Comparison of ENCODE assay signal across 13 cellular contexts in the genomic region with DNA sequence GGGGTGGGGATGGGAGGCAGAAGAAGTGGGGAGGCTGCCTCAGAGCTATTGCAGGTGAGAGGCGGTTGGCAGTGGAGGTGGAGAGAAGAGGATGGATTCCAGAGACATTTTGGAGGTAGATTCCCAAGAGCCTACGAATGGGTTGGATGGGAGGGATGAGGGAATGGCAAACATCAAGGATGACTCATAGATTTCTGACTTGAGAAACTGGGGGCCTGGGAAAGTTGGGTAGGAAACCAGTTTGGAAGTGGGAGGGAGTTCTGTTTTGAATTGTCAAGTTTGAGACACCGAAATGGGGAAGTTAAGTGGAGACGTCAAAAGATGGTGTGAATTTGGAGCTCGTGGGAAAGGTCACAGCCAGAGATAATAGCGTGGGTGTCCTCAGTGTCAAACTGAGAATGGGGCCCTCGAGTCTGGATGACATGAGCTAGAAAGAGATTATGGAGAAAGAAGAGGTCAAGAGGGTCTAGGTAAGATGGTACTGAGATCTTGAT. TPM values are rescaled to one million over a fixed set of nuclear protein-coding genes. Genes with fewer than 3 reads are reported as not detected.
DNase-seq lines count a peak whose midpoint lies in the region; ATAC-seq and TF ChIP-seq lines count a peak whose summit lies in the region.
"Had no signal": no experiment of that assay in that cellular context is flagged by ENCODE, and none has a peak within 500 bp of the region (broad histone marks: within the 10 kb centered on the region; RNA-seq: fewer than 3 reads in every experiment).

No MANE protein-coding gene starts in this region.

- H4K8ac ChIP-seq in H9 (replicated peaks; ENCODE audit: insufficient read length, low read depth, low read length) = no peak overlapping the region

- H2BK12ac ChIP-seq in H9 (ENCODE audit: insufficient read length, low read depth, low read length) = no peak overlapping the region

- H3K4me3 Mint-ChIP-seq in endodermal cell (no peak overlapping the region), H9 (no peak overlapping the region; a peak in 1 of 5 replicates)

- H3K79me2 ChIP-seq in H9 (ENCODE audit: insufficient read depth, low read length) = no peaks in the 10 kb centered on the region

- H3K27me3 ChIP-seq in endodermal cell (ENCODE audit: control insufficient read depth, insufficient read depth, low read length, poor library complexity, severe bottlenecking) (peaks cover 29% of the 10 kb centered on the region), left lung (no peaks in the 10 kb centered on the region), thyroid gland (no peaks in the 10 kb centered on the region), H9 (ENCODE audit: insufficient read depth, low read length) (no peaks in the 10 kb centered on the region)

- TF ChIP-seq CTCF in GM13976 (IDR thresholded peaks at IDR 0.05; ENCODE audit: borderline replicate concordance, control extremely low read depth, extremely low read depth, insufficient read depth, missing control alignments) (no peak), endodermal cell (conservative IDR thresholded peaks at IDR 0.05) (no peak), left lung (IDR thresholded peaks at IDR 0.05) (no peak), thyroid gland (IDR thresholded peaks at IDR 0.05) (no peak), H9 (conservative IDR thresholded peaks at IDR 0.05) (no peak)

- WGBS in endodermal cell (ENCODE audit: insufficient coverage in 1 of 2, insufficient read length in 1 of 2), 2 experiments = 91 to 98% methylated on average over 6 to 7 of the region's 7 CpGs
- WGBS in thyroid gland, 2 donors = 87% methylated on average over 7 of the region's 7 CpGs
- WGBS in H9 (ENCODE audit: extremely low coverage, insufficient read length, low lambda C conversion rate) = no CpG with 5 or more reads among the region's 7 CpGs

- H3K9me3 Mint-ChIP-seq in endodermal cell (no peaks in the 10 kb centered on the region), H9 (no peaks in the 10 kb centered on the region)

- H3K14ac ChIP-seq in H9 (ENCODE audit: insufficient read depth, low read length) = no peak overlapping the region

- no peaks in the 10 kb centered on the region for H3K4me1 ChIP-seq in endodermal cell (ENCODE audit: control insufficient read depth, insufficient read depth, low read length)
- no peaks in the 10 kb centered on the region for H3K4me1 ChIP-seq in left lung
- no peaks in the 10 kb centered on the region for H3K4me1 ChIP-seq in thyroid gland
- no peaks in the 10 kb centered on the region for H3K4me1 ChIP-seq in H9 (ENCODE audit: insufficient read depth, low read length)

- no peaks in the 10 kb centered on the region for H3K79me1 ChIP-seq in H9 (ENCODE audit: insufficient read depth, low read depth, low read length, poor library complexity, severe bottlenecking)

- no peak overlapping the region for H4K91ac ChIP-seq in H9 (ENCODE audit: insufficient read length, low read depth, low read length)

- no peak overlapping the region for H2AFZ ChIP-seq in H9 (ENCODE audit: low read length)

- H2BK5ac ChIP-seq in H9 (ENCODE audit: insufficient read length, low read length) = no peak overlapping the region

- H3K4me3 ChIP-seq in endodermal cell (ENCODE audit: low read length) (no peak overlapping the region), left lung (no peak overlapping the region), thyroid gland (replicated peaks in 1 of 3) (no peak overlapping the region)
- H3K4me3 ChIP-seq: thoracic aorta had no signal

- no peak overlapping the region for H2AK5ac ChIP-seq in H9 (ENCODE audit: insufficient read length, low read length)

- H3K27ac ChIP-seq in endodermal cell (ENCODE audit: low read depth, low read length) (no peak overlapping the region), left lung (no peak overlapping the region), thyroid gland (no peak overlapping the region), H9 (ENCODE audit: insufficient read length, low read depth, low read length) (no peak overlapping the region)
- H3K27ac ChIP-seq: thoracic aorta had no signal

- H3K4me1 Mint-ChIP-seq in endodermal cell (no peaks in the 10 kb centered on the region), H9 (no peaks in the 10 kb centered on the region; a peak in 1 of 4 replicates)

- H3T11ph ChIP-seq in H9 (ENCODE audit: low read length) = no peak overlapping the region

- H3K23me2 ChIP-seq in H9 (ENCODE audit: insufficient read length, low read depth, low read length, poor library complexity, severe bottlenecking) = no peaks in the 10 kb centered on the region

- H3K36me3 ChIP-seq in endodermal cell (ENCODE audit: control insufficient read depth, insufficient read depth, low read length) (no peaks in the 10 kb centered on the region), left lung (peaks cover 0 to 25% of the 10 kb centered on the region in 2 donors), thyroid gland (no peaks in the 10 kb centered on the region)
- H3K36me3 ChIP-seq: thoracic aorta had no signal

- DNase-seq in GM13976 (ENCODE audit: low spot score) (peak; percentile 70), endodermal cell (peak; percentile 12), left lung (no peak), thyroid gland (no peak), H9 (no peak)
- DNase-seq: aorta, foreskin melanocyte, NCI-H1092 treated with DMSO at 0.1 percent for 48 hours, NCI-H446 had no signal

- no peak overlapping the region for H2BK15ac ChIP-seq in H9 (ENCODE audit: low read depth, low read length)

- H3K9ac ChIP-seq in endodermal cell (ENCODE audit: extremely low read depth, low read length, poor library complexity, severe bottlenecking) (no peak overlapping the region), H9 (ENCODE audit: extremely low read depth, insufficient read length, low read length) (no peak overlapping the region)

- no peak overlapping the region for H2BK120ac ChIP-seq in H9 (ENCODE audit: low read depth, low read length, poor library complexity, severe bottlenecking)

- no peak for TF ChIP-seq POLR2A in thyroid gland (IDR thresholded peaks at IDR 0.05)

- no peak overlapping the region for H3K4ac ChIP-seq in H9 (ENCODE audit: low read depth, low read length)

- H3K18ac ChIP-seq in H9 (ENCODE audit: insufficient read length, low read depth, low read length) = no peak overlapping the region

- no peak overlapping the region for H3K56ac ChIP-seq in H9 (ENCODE audit: insufficient read length, low read depth, low read length)

- peak; percentile 81 for ATAC-seq in GM19351 (IDR thresholded peaks at IDR 0.05; ENCODE audit: unreplicated experiment)
- peak; percentile 38 for ATAC-seq in HG03103 (IDR thresholded peaks at IDR 0.05; ENCODE audit: low read depth, unreplicated experiment)
- no peak for ATAC-seq in left lung
- ATAC-seq: sciatic nerve had no signal

- in situ Hi-C loops in GM13976 (cut with MboI; ENCODE audit: low sequenced_read_pairs, unreplicated experiment) = no loop called here

- H3K27ac Mint-ChIP-seq in endodermal cell = no peak overlapping the region
- H3K27ac Mint-ChIP-seq in H9 = no peak overlapping the region

- intact Hi-C loops in left lung (cut with DNase I) = no loop called here
- intact Hi-C loops in thyroid gland (cut with DNase I) = no loop called here

- H3K27me3 Mint-ChIP-seq in endodermal cell (ENCODE audit: insufficient read depth) = peaks cover 29% of the 10 kb centered on the region
- peaks cover 27% of the 10 kb centered on the region for H3K27me3 Mint-ChIP-seq in H9 (ENCODE audit: low read depth)

- no peaks in the 10 kb centered on the region for H4K20me1 ChIP-seq in H9 (ENCODE audit: control insufficient read depth, insufficient read depth, insufficient read length)

- no peak overlapping the region for H3K4me2 ChIP-seq in H9 (ENCODE audit: insufficient read depth, insufficient read length, low read length)

- no peak overlapping the region for H3K23ac ChIP-seq in H9 (ENCODE audit: insufficient read length, low read depth, low read length)

- H3K9me3 ChIP-seq in endodermal cell (ENCODE audit: control insufficient read depth, low read length) = no peaks in the 10 kb centered on the region
- no peaks in the 10 kb centered on the region for H3K9me3 ChIP-seq in left lung
- H3K9me3 ChIP-seq in thyroid gland = no peaks in the 10 kb centered on the region
- no peaks in the 10 kb centered on the region for H3K9me3 ChIP-seq in H9 (ENCODE audit: control insufficient read depth, low read depth, low read length)
- H3K9me3 ChIP-seq: thoracic aorta had no signal

- H4K5ac ChIP-seq in H9 (ENCODE audit: insufficient read length, low read depth, low read length) = no peak overlapping the region

- no peaks in the 10 kb centered on the region for H3K36me3 Mint-ChIP-seq in endodermal cell (ENCODE audit: low read depth)
- no peaks in the 10 kb centered on the region for H3K36me3 Mint-ChIP-seq in H9 (ENCODE audit: insufficient read depth in 1 of 3, low read depth in 3 of 3)

- no peak overlapping the region for H2BK20ac ChIP-seq in H9 (ENCODE audit: low read depth, low read length, poor library complexity, severe bottlenecking)

RNA-seq across cellular contexts. Expression of a gene that starts 6.2 kb away (rescaled TPM):
- total RNA-seq in endodermal cell = 10 to 100 TPM; 12.7 TPM
- polyA plus RNA-seq in endodermal cell (2013, experiment 1 of 2) = 8.7 TPM
- polyA plus RNA-seq in endodermal cell (2013, experiment 2 of 2) = 9.2 TPM
- total RNA-seq in left lung = 10 to 100 TPM; 40.5 to 52.1 TPM
- 100 to 1,000 TPM in 1 of 4 donors, 10 to 100 TPM in 3; 79.2 to 180 (median 92.4) TPM for total RNA-seq in thyroid gland
- total RNA-seq in H9 (2021) = 12.5 and 13.3 TPM in 2 replicates

RNA-seq across cellular contexts. Expression of a gene that starts 42.3 kb away (rescaled TPM):
- under 1 TPM; 0.33 to 0.42 TPM for total RNA-seq in endodermal cell
- 0.21 TPM for polyA plus RNA-seq in endodermal cell (2013, experiment 1 of 2)
- 0.12 TPM for polyA plus RNA-seq in endodermal cell (2013, experiment 2 of 2)
- total RNA-seq in left lung = 10 to 100 TPM in 1 of 2 donors, 1 to 10 TPM in 1; 3.4 to 15.2 TPM
- 1 to 10 TPM in 1 of 4 donors, under 1 TPM in 3; 0.40 to 1.6 (median 0.68) TPM for total RNA-seq in thyroid gland
- total RNA-seq in H9 (2021) = 0.17 and 0.26 TPM in 2 replicates

RNA-seq across cellular contexts. Expression of a gene that starts 54.6 kb away (rescaled TPM):
- total RNA-seq in endodermal cell (not detected), left lung (10 to 100 TPM in 1 of 2 donors, 1 to 10 TPM in 1; 6.4 to 17.6 TPM), thyroid gland (1 to 10 TPM in 3 of 4 donors, under 1 TPM in 1; 0.78 to 1.7 (median 1.3) TPM), H9 (2021) (not detected in 2 replicates)
- polyA plus RNA-seq in endodermal cell (2013, experiment 1 of 2) = not detected
- not detected for polyA plus RNA-seq in endodermal cell (2013, experiment 2 of 2)

Comparison
In these comparisons a context has a peak if more than half of its experiments do, and no peak if none do; other contexts are left out.
1. DNase-seq: peak in GM13976 (single experiment) and endodermal cell (single experiment); none in left lung (0 of 2), thyroid gland (0 of 2) and H9 (single experiment).